In the genomic region with DNA sequence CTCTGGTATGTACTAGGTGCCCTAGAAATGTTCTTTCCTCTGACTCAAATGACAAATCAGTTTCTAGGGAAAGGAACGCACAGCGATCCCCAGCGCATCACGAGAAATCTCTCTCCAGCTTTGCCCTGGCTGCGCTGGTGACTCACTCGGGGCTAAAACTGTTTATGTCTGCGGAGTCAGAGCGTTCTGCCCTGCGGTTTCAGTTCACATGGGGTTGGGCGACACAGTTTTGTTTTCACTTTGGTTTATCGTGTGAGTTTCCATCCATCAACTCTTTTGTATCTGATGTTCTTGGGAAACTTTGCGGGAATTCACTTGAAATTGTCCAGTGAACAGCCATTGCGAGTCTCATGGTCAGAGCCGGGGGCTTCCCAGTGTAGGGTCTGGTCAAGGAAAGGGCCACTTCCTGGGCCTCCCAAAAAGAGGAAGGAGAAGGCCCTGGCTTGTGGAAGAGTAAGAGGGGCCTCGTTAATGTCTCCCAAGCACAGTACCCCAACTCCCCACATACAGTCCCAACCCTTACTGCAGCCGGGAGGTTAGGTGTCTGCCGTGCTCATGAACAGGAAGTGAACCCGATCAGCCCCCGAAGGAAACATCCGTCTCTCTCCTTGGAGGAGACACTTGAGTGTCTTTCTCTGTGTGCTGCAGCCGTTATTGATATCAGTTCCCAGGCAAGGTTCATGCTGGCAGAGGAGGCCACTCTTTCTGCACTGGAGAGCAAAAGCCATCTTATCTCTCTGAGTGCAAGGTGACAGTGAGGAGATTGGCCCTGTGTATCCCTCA, we compare ENCODE assay signal across 9 cellular contexts.
DNase-seq lines count a peak whose midpoint lies in the region; ATAC-seq, FAIRE-seq and TF ChIP-seq lines count a peak whose summit lies in the region.
"Had no signal": no experiment of that assay in that cellular context is flagged by ENCODE, and none has a peak within 500 bp of the region (broad histone marks: within the 10 kb centered on the region; RNA-seq: fewer than 3 reads in every experiment).

No MANE protein-coding gene starts in this region.

- CTCF ChIA-PET in WTC11 (lab: Charles Lee), result no interaction called here

- H3K27ac ChIP-seq in Peyer's patch, result peak overlapping the region; percentile 82 to 88 (median 86)

- peaks cover 0 to 11% (median 2%) of the 10 kb centered on the region in 4 donors for H3K4me1 ChIP-seq in Peyer's patch

- peak overlapping the region; percentile 53 for H3K27ac Mint-ChIP-seq in nephron progenitor cell
- no peak overlapping the region for H3K27ac Mint-ChIP-seq in WTC11

- FAIRE-seq in urothelium cell line (lab: Jason Lieb, UNC), result no peak
- FAIRE-seq: islet of Langerhans had no signal

- H3K9me3 ChIP-seq in Peyer's patch, result no peaks in the 10 kb centered on the region

- TF ChIP-seq CTCF in Peyer's patch (IDR thresholded peaks at IDR 0.05) (no peak), nephron progenitor cell (IDR thresholded peaks at IDR 0.05) (no peak), WTC11 (IDR thresholded peaks at IDR 0.05) (no peak)

- no peaks in the 10 kb centered on the region for H3K27me3 Mint-ChIP-seq in nephron progenitor cell (ENCODE audit: low read depth, poor library complexity)
- no peaks in the 10 kb centered on the region for H3K27me3 Mint-ChIP-seq in WTC11 (ENCODE audit: low read depth)

- peak overlapping the region; percentile 17 to 39 (median 27) for H3K4me3 ChIP-seq in Peyer's patch

- H3K4me1 Mint-ChIP-seq in nephron progenitor cell (peaks cover 68% of the 10 kb centered on the region), WTC11 (0 out of 2 replicates have a peak, but pooled peaks cover 4% of the 10 kb centered on the region)

- DNase-seq in Peyer's patch (peak in 2 of 3 donors; percentile 71 to 87), activated gamma-delta T cell treated with Interleukin-2 at 50 U/mL for 16 hours (peak; percentile 65), nephron progenitor cell (no peak), urothelium cell line (ENCODE audit: low spot score) (peak; percentile 86), WTC11 (ENCODE audit: low spot score) (no peak), NCI-H2227 (lab: John Stamatoyannopoulos, UW; ENCODE audit: unreplicated experiment) (no peak)

- no peaks in the 10 kb centered on the region for H3K27me3 ChIP-seq in Peyer's patch

- POLR2A ChIA-PET in WTC11 (lab: Charles Lee), result no interaction called here

- H3K9me3 Mint-ChIP-seq in nephron progenitor cell (peaks cover 3% of the 10 kb centered on the region), WTC11 (peaks cover 8% of the 10 kb centered on the region)

- H3K4me3 Mint-ChIP-seq in nephron progenitor cell (no peak overlapping the region), WTC11 (no peak overlapping the region)

- TF ChIP-seq POLR2A in Peyer's patch (IDR thresholded peaks at IDR 0.05), result no peak

- ATAC-seq in GM18511 (IDR thresholded peaks at IDR 0.05; ENCODE audit: unreplicated experiment), result peak; percentile 98
- peak; percentile 97 for ATAC-seq in HG02798 (IDR thresholded peaks at IDR 0.05; ENCODE audit: poor library complexity, unreplicated experiment)
- no peak for ATAC-seq in WTC11

- no peaks in the 10 kb centered on the region for H3K36me3 Mint-ChIP-seq in nephron progenitor cell (ENCODE audit: low read depth)
- no peaks in the 10 kb centered on the region for H3K36me3 Mint-ChIP-seq in WTC11

- no peaks in the 10 kb centered on the region for H3K36me3 ChIP-seq in Peyer's patch

TF ChIP-seq in WTC11, 78 proteins besides CTCF, POLR2A, EP300 and RAD21 (continues in another document):
- TF ChIP-seq MAX (CRISPR knock-in tag; IDR thresholded peaks at IDR 0.05), result no peak
- TF ChIP-seq FOXJ3 (CRISPR knock-in tag; IDR thresholded peaks at IDR 0.05; ENCODE audit: borderline replicate concordance), result no peak
- TF ChIP-seq IRF2 (CRISPR knock-in tag; IDR thresholded peaks at IDR 0.05; ENCODE audit: borderline replicate concordance, low read depth), result no peak
- TF ChIP-seq KAT7 (CRISPR knock-in tag; IDR thresholded peaks at IDR 0.05; ENCODE audit: borderline replicate concordance), result no peak
- TF ChIP-seq CREB1 (CRISPR knock-in tag; IDR thresholded peaks at IDR 0.05), result no peak
- no peak for TF ChIP-seq EMX1 (CRISPR knock-in tag; IDR thresholded peaks at IDR 0.05)
- TF ChIP-seq ZNF263 (CRISPR knock-in tag; IDR thresholded peaks at IDR 0.05; ENCODE audit: low read depth), result no peak
- TF ChIP-seq ARID4B (CRISPR knock-in tag; IDR thresholded peaks at IDR 0.05; ENCODE audit: borderline replicate concordance), result no peak
- no peak for TF ChIP-seq RELA (CRISPR knock-in tag; IDR thresholded peaks at IDR 0.05; ENCODE audit: borderline replicate concordance)
- TF ChIP-seq ESRRA (CRISPR knock-in tag; IDR thresholded peaks at IDR 0.05; ENCODE audit: borderline replicate concordance), result no peak
- TF ChIP-seq, protein P1, sequence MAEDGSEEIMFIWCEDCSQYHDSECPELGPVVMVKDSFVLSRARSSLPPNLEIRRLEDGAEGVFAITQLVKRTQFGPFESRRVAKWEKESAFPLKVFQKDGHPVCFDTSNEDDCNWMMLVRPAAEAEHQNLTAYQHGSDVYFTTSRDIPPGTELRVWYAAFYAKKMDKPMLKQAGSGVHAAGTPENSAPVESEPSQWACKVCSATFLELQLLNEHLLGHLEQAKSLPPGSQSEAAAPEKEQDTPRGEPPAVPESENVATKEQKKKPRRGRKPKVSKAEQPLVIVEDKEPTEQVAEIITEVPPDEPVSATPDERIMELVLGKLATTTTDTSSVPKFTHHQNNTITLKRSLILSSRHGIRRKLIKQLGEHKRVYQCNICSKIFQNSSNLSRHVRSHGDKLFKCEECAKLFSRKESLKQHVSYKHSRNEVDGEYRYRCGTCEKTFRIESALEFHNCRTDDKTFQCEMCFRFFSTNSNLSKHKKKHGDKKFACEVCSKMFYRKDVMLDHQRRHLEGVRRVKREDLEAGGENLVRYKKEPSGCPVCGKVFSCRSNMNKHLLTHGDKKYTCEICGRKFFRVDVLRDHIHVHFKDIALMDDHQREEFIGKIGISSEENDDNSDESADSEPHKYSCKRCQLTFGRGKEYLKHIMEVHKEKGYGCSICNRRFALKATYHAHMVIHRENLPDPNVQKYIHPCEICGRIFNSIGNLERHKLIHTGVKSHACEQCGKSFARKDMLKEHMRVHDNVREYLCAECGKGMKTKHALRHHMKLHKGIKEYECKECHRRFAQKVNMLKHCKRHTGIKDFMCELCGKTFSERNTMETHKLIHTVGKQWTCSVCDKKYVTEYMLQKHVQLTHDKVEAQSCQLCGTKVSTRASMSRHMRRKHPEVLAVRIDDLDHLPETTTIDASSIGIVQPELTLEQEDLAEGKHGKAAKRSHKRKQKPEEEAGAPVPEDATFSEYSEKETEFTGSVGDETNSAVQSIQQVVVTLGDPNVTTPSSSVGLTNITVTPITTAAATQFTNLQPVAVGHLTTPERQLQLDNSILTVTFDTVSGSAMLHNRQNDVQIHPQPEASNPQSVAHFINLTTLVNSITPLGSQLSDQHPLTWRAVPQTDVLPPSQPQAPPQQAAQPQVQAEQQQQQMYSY (CRISPR knock-in tag; IDR thresholded peaks at IDR 0.05), result no peak
- no peak for TF ChIP-seq SOX15 (CRISPR knock-in tag; IDR thresholded peaks at IDR 0.05)

Comparison
In these comparisons a context has a peak if more than half of its experiments do, and no peak if none do; other contexts are left out.
1. DNase-seq: peak in Peyer's patch (2 of 3), activated gamma-delta T cell treated with Interleukin-2 at 50 U/mL for 16 hours (single experiment) and urothelium cell line (single experiment); none in nephron progenitor cell (single experiment), WTC11 (single experiment) and NCI-H2227 (single experiment).